9 cellular contexts compared by ENCODE assay signal in genomic region chr13:59750860-59751259, GRCh38.
DNase-seq lines count a peak whose midpoint lies in the region; ATAC-seq and TF ChIP-seq lines count a peak whose summit lies in the region.
"Had no signal": no experiment of that assay in that cellular context is flagged by ENCODE, and none has a peak within 500 bp of the region (broad histone marks: within the 10 kb centered on the region; RNA-seq: fewer than 3 reads in every experiment).

No MANE protein-coding gene starts in this region.

- POLR2A ChIA-PET in PC-9 (lab: Charles Lee; ENCODE audit: unreplicated experiment), result no interaction called here

- H3K27ac Mint-ChIP-seq in GM23338, result peak overlapping the region; percentile 95
- no peak overlapping the region for H3K27ac Mint-ChIP-seq in activated T-cell treated with anti-CD3 and anti-CD28 coated beads, Interleukin-2, amount 50 U/mL, for 24 hours
- H3K27ac Mint-ChIP-seq: activated CD4-positive, alpha-beta T cell treated with anti-CD3 and anti-CD28 coated beads, Interleukin-2, amount 10 ng/mL, durations not matched to agents 7 days and 5 days had no signal

- H3F3A ChIP-seq in GM23338 (replicated peaks; ENCODE audit: low read depth) (no peaks in the 10 kb centered on the region), PC-9 (ENCODE audit: insufficient read depth, low read depth) (no peaks in the 10 kb centered on the region)

- H3K79me2 ChIP-seq in GM23338 (replicated peaks; ENCODE audit: insufficient read depth), result no peaks in the 10 kb centered on the region
- H3K79me2 ChIP-seq in PC-9 (ENCODE audit: low read depth), result no peaks in the 10 kb centered on the region

- H2AFZ ChIP-seq in GM23338, result no peak overlapping the region
- no peak overlapping the region for H2AFZ ChIP-seq in PC-9

- no peaks in the 10 kb centered on the region for H3K9me3 Mint-ChIP-seq in GM23338
- H3K9me3 Mint-ChIP-seq in activated T-cell treated with anti-CD3 and anti-CD28 coated beads, Interleukin-2, amount 50 U/mL, for 24 hours, result no peaks in the 10 kb centered on the region
- H3K9me3 Mint-ChIP-seq: activated CD4-positive, alpha-beta T cell treated with anti-CD3 and anti-CD28 coated beads, Interleukin-2, amount 10 ng/mL, durations not matched to agents 7 days and 5 days had no signal

- intact Hi-C loops in PC-9 (cut with micrococcal nuclease; ENCODE audit: unreplicated experiment), result no loop called here

- H3K36me3 Mint-ChIP-seq in GM23338 (ENCODE audit: low read depth), result no peaks in the 10 kb centered on the region
- no peaks in the 10 kb centered on the region for H3K36me3 Mint-ChIP-seq in activated T-cell treated with anti-CD3 and anti-CD28 coated beads, Interleukin-2, amount 50 U/mL, for 24 hours (ENCODE audit: low read depth)

- H3K9me3 ChIP-seq in PC-9 (ENCODE audit: insufficient read depth, low read depth), result no peaks in the 10 kb centered on the region

- H3K27me3 Mint-ChIP-seq in GM23338 (ENCODE audit: insufficient read depth, low read depth, poor library complexity), result peaks cover 2% of the 10 kb centered on the region
- H3K27me3 Mint-ChIP-seq in activated T-cell treated with anti-CD3 and anti-CD28 coated beads, Interleukin-2, amount 50 U/mL, for 24 hours, result peaks cover 3% of the 10 kb centered on the region
- H3K27me3 Mint-ChIP-seq: activated CD4-positive, alpha-beta T cell treated with anti-CD3 and anti-CD28 coated beads, Interleukin-2, amount 10 ng/mL, durations not matched to agents 7 days and 5 days had no signal

- peak overlapping the region; percentile 69 for H3K4me2 ChIP-seq in GM23338
- H3K4me2 ChIP-seq in PC-9, result no peak overlapping the region

- H4K20me1 ChIP-seq in GM23338 (replicated peaks; ENCODE audit: insufficient read depth) (no peaks in the 10 kb centered on the region), PC-9 (ENCODE audit: insufficient read depth) (no peaks in the 10 kb centered on the region)

- CTCF ChIA-PET in PC-9 (lab: Charles Lee), result interaction anchor here (0.6 kb wide), 1 partner anchor 1439 kb away, joined by 3 read pairs; no protein-coding TSS in a partner anchor

- H3K9me2 ChIP-seq in GM23338 (ENCODE audit: insufficient read depth) (no peaks in the 10 kb centered on the region), PC-9 (ENCODE audit: insufficient read depth) (no peaks in the 10 kb centered on the region; the same call in 1 of the 2 replicates)

- TF ChIP-seq CTCF in GM23338 (conservative IDR thresholded peaks at IDR 0.05; ENCODE audit: low read depth in 2 of 2), result no peak
- no peak for TF ChIP-seq CTCF in PC-9 (conservative IDR thresholded peaks at IDR 0.05)

- H3K4me3 ChIP-seq in GM23338 (peak overlapping the region; percentile 27; the same call in 1 of the 2 replicates), PC-9 (no peak overlapping the region)

- peak overlapping the region; percentile 59 for H3K4me3 Mint-ChIP-seq in GM23338
- no peak overlapping the region for H3K4me3 Mint-ChIP-seq in activated T-cell treated with anti-CD3 and anti-CD28 coated beads, Interleukin-2, amount 50 U/mL, for 24 hours
- H3K4me3 Mint-ChIP-seq: activated CD4-positive, alpha-beta T cell treated with anti-CD3 and anti-CD28 coated beads, Interleukin-2, amount 10 ng/mL, durations not matched to agents 7 days and 5 days had no signal

- H3K27ac ChIP-seq in GM23338 (ENCODE audit: low read depth) (peak overlapping the region; percentile 41), PC-9 (no peak overlapping the region)

- H3K36me3 ChIP-seq in GM23338 (ENCODE audit: insufficient read depth) (no peaks in the 10 kb centered on the region), PC-9 (ENCODE audit: low read depth) (no peaks in the 10 kb centered on the region)

- H3K27me3 ChIP-seq in GM23338 (ENCODE audit: insufficient read depth), result no peaks in the 10 kb centered on the region
- H3K27me3 ChIP-seq in PC-9 (ENCODE audit: insufficient read depth, low read depth), result no peaks in the 10 kb centered on the region

- ATAC-seq in GM23338 (peak; percentile 98), HG03025 (IDR thresholded peaks at IDR 0.05; ENCODE audit: low FRiP score, unreplicated experiment) (no peak)

- DNase-seq in GM23338 (ENCODE audit: low spot score) (peak; percentile 95), amniotic epithelial cell (ENCODE audit: low read depth) (peak; percentile 74), globus pallidus (ENCODE audit: low spot score) (peak; percentile 60), pons (ENCODE audit: low spot score) (peak; percentile 57), PC-9 (no peak), DMS153 (lab: John Stamatoyannopoulos, UW) (no peak)
- no peak for DNase-seq in activated T-cell treated with anti-CD3 and anti-CD28 coated beads, Interleukin-2, amount 50 U/mL, for 24 hours
- DNase-seq: activated CD4-positive, alpha-beta T cell treated with anti-CD3 and anti-CD28 coated beads, Interleukin-2, amount 10 ng/mL, durations not matched to agents 7 days and 5 days had no signal

- peaks cover 12% of the 10 kb centered on the region for H3K4me1 ChIP-seq in GM23338 (ENCODE audit: insufficient read depth)
- H3K4me1 ChIP-seq in PC-9 (replicated peaks; ENCODE audit: insufficient read depth), result no peaks in the 10 kb centered on the region

- BruUV-seq in PC-9 (replicated peaks; lab: Mats Ljungman, UMichigan), result no TSS peak

- peaks cover 25% of the 10 kb centered on the region for H3K4me1 Mint-ChIP-seq in GM23338
- H3K4me1 Mint-ChIP-seq in activated T-cell treated with anti-CD3 and anti-CD28 coated beads, Interleukin-2, amount 50 U/mL, for 24 hours (ENCODE audit: low read depth), result peaks cover 16% of the 10 kb centered on the region
- H3K4me1 Mint-ChIP-seq: activated CD4-positive, alpha-beta T cell treated with anti-CD3 and anti-CD28 coated beads, Interleukin-2, amount 10 ng/mL, durations not matched to agents 7 days and 5 days had no signal

TF ChIP-seq in GM23338, 12 proteins besides CTCF, POLR2A, EP300 and RAD21 (continues in another document):
- no peak for TF ChIP-seq ETS1 (IDR thresholded peaks at IDR 0.05)
- TF ChIP-seq ZNF462 (CRISPR knock-in tag; IDR thresholded peaks at IDR 0.05), result no peak

Comparison
In these comparisons a context has a peak if more than half of its experiments do, and no peak if none do; other contexts are left out.
1. DNase-seq: peak in GM23338 (single experiment), amniotic epithelial cell (single experiment), globus pallidus (single experiment) and pons (single experiment); none in PC-9 (0 of 2), activated T-cell treated with anti-CD3 and anti-CD28 coated beads, Interleukin-2, amount 50 U/mL, for 24 hours (single experiment) and DMS153 (single experiment).